ENCODE assay signal across 8 cellular contexts in genomic region chr13:30617315-30618185, GRCh38. TPM values are rescaled to one million over a fixed set of nuclear protein-coding genes. Genes with fewer than 3 reads are reported as not detected.
DNase-seq lines count a peak whose midpoint lies in the region; ATAC-seq and TF ChIP-seq lines count a peak whose summit lies in the region.

TSS of gene USPL1 (plus strand) at chr13:30617920. CDS start at chr13:30621141, 3,221 bp downstream.

- H3K4me1 ChIP-seq in KMS-11 (ENCODE audit: low read depth, poor library complexity, severe bottlenecking): peaks cover 35% of the 10 kb centered on the region
- peaks cover 0 to 21% (median 8%) of the 10 kb centered on the region in 4 donors for H3K4me1 ChIP-seq in Peyer's patch

- H3K9me3 ChIP-seq in Peyer's patch: no peaks in the 10 kb centered on the region

- TF ChIP-seq POLR2A in Peyer's patch (IDR thresholded peaks at IDR 0.05): peak; percentile 94

- TF ChIP-seq CTCF in KMS-11 (conservative IDR thresholded peaks at IDR 0.05; ENCODE audit: low read depth, low read length) (no peak), Peyer's patch (IDR thresholded peaks at IDR 0.05) (peak in 5 of 6 experiments; percentile 26 to 88 (median 68))

- ATAC-seq in GM21737 (IDR thresholded peaks at IDR 0.05; ENCODE audit: unreplicated experiment): peak; percentile 87
- ATAC-seq in activated T-cell treated with anti-CD3 and anti-CD28 coated beads, Interleukin-2, amount 50 U/mL, for 72 hours (replicated peaks in 1 of 2): peak; percentile 92 to 93
- peak; percentile 80 to 81 for ATAC-seq in naive B cell (ENCODE audit: low read depth in 2 of 2)
- ATAC-seq in stimulated activated memory B cell treated with anti-CD40 and anti-IgM and Interleukin-4, amounts not matched to agents 10 μg/mL and 1 μg/mL and 100 μg/mL, for 72 hours: peak; percentile 95

- peak within 1 kb of the TSS; percentile 57 for H2AFZ ChIP-seq in KMS-11 (ENCODE audit: low read depth)

- H3K4me2 ChIP-seq in KMS-11: peak within 1 kb of the TSS; percentile 91

- peak; percentile 90 for DNase-seq in DMS79 treated with DMSO at 0.1 percent for 48 hours (lab: John Stamatoyannopoulos, UW)
- DNase-seq in Peyer's patch: peak; percentile 96 to 99 (median 99)
- peak; percentile 99 for DNase-seq in activated T-cell treated with anti-CD3 and anti-CD28 coated beads, Interleukin-2, amount 50 U/mL, for 72 hours
- peak; percentile 100 for DNase-seq in fibroblast of gingiva (ENCODE audit: low read depth)
- DNase-seq in naive B cell: peak; percentile 99

- no peak within 1 kb of the TSS for H3K27ac Mint-ChIP-seq in activated T-cell treated with anti-CD3 and anti-CD28 coated beads, Interleukin-2, amount 50 U/mL, for 72 hours
- no peak within 1 kb of the TSS for H3K27ac Mint-ChIP-seq in naive B cell
- no peak within 1 kb of the TSS for H3K27ac Mint-ChIP-seq in stimulated activated memory B cell treated with anti-CD40 and anti-IgM and Interleukin-4, amounts not matched to agents 10 μg/mL and 1 μg/mL and 100 μg/mL, for 72 hours

- H3K9ac ChIP-seq in KMS-11: peak within 1 kb of the TSS; percentile 89

- H3K27me3 Mint-ChIP-seq in activated T-cell treated with anti-CD3 and anti-CD28 coated beads, Interleukin-2, amount 50 U/mL, for 72 hours (ENCODE audit: low read depth): no peaks in the 10 kb centered on the region
- H3K27me3 Mint-ChIP-seq in naive B cell: no peaks in the 10 kb centered on the region
- H3K27me3 Mint-ChIP-seq in stimulated activated memory B cell treated with anti-CD40 and anti-IgM and Interleukin-4, amounts not matched to agents 10 μg/mL and 1 μg/mL and 100 μg/mL, for 72 hours: no peaks in the 10 kb centered on the region

- no peaks in the 10 kb centered on the region for H3K36me3 Mint-ChIP-seq in activated T-cell treated with anti-CD3 and anti-CD28 coated beads, Interleukin-2, amount 50 U/mL, for 72 hours (ENCODE audit: insufficient read depth in 2 of 2)
- peaks cover under 1 to 3% of the 10 kb centered on the region in 2 donors for H3K36me3 Mint-ChIP-seq in naive B cell
- H3K36me3 Mint-ChIP-seq in stimulated activated memory B cell treated with anti-CD40 and anti-IgM and Interleukin-4, amounts not matched to agents 10 μg/mL and 1 μg/mL and 100 μg/mL, for 72 hours: peaks cover 5% of the 10 kb centered on the region

- H3K4me3 ChIP-seq in KMS-11 (IDR thresholded peaks at IDR 0.05; ENCODE audit: insufficient read depth, low read depth, low read length) (no peak within 1 kb of the TSS), Peyer's patch (peak within 1 kb of the TSS; percentile 75 to 84 (median 81))

- H3K9me3 Mint-ChIP-seq in activated T-cell treated with anti-CD3 and anti-CD28 coated beads, Interleukin-2, amount 50 U/mL, for 72 hours: no peaks in the 10 kb centered on the region
- H3K9me3 Mint-ChIP-seq in naive B cell: peaks cover 0 to 3% (median 0%) of the 10 kb centered on the region in 7 donors
- no peaks in the 10 kb centered on the region for H3K9me3 Mint-ChIP-seq in stimulated activated memory B cell treated with anti-CD40 and anti-IgM and Interleukin-4, amounts not matched to agents 10 μg/mL and 1 μg/mL and 100 μg/mL, for 72 hours

- H4K20me1 ChIP-seq in KMS-11 (ENCODE audit: insufficient read depth): no peaks in the 10 kb centered on the region

- H3K27me3 ChIP-seq in KMS-11 (ENCODE audit: insufficient read depth, low read depth) (no peaks in the 10 kb centered on the region), Peyer's patch (no peaks in the 10 kb centered on the region)

- H3K4me3 Mint-ChIP-seq in activated T-cell treated with anti-CD3 and anti-CD28 coated beads, Interleukin-2, amount 50 U/mL, for 72 hours: no peak within 1 kb of the TSS
- H3K4me3 Mint-ChIP-seq in naive B cell: no peak within 1 kb of the TSS
- no peak within 1 kb of the TSS for H3K4me3 Mint-ChIP-seq in stimulated activated memory B cell treated with anti-CD40 and anti-IgM and Interleukin-4, amounts not matched to agents 10 μg/mL and 1 μg/mL and 100 μg/mL, for 72 hours

- peak within 1 kb of the TSS; percentile 94 for H3K27ac ChIP-seq in KMS-11
- peak within 1 kb of the TSS; percentile 99 to 100 (median 100) for H3K27ac ChIP-seq in Peyer's patch

- peaks cover 15% of the 10 kb centered on the region for H3K4me1 Mint-ChIP-seq in activated T-cell treated with anti-CD3 and anti-CD28 coated beads, Interleukin-2, amount 50 U/mL, for 72 hours (ENCODE audit: low read depth)
- H3K4me1 Mint-ChIP-seq in naive B cell: peaks cover 13 to 27% (median 16%) of the 10 kb centered on the region in 3 donors
- H3K4me1 Mint-ChIP-seq in stimulated activated memory B cell treated with anti-CD40 and anti-IgM and Interleukin-4, amounts not matched to agents 10 μg/mL and 1 μg/mL and 100 μg/mL, for 72 hours: peaks cover 14% of the 10 kb centered on the region

- H3K36me3 ChIP-seq in KMS-11 (ENCODE audit: insufficient read depth): no peaks in the 10 kb centered on the region
- peaks cover 0 to 2% (median 0%) of the 10 kb centered on the region in 3 donors for H3K36me3 ChIP-seq in Peyer's patch

- peaks cover 75% of the 10 kb centered on the region for H3K79me2 ChIP-seq in KMS-11 (ENCODE audit: insufficient read depth, low read depth)

RNA-seq across cellular contexts. Expression of gene USPL1, which starts in this region (rescaled TPM):
- total RNA-seq in Peyer's patch: 10 to 100 TPM; 18.1 to 42.9 (median 21.7) TPM
- 10 to 100 TPM; 17.8 to 18.2 TPM for total RNA-seq in activated T-cell treated with anti-CD3 and anti-CD28 coated beads, Interleukin-2, amount 50 U/mL, for 72 hours
- polyA plus RNA-seq in naive B cell (ENCODE audit: low read depth in 6 of 6): 10 to 100 TPM; 29.8 to 50.0 (median 39.3) TPM
